8 cellular contexts compared by ENCODE assay signal in the genomic region with DNA sequence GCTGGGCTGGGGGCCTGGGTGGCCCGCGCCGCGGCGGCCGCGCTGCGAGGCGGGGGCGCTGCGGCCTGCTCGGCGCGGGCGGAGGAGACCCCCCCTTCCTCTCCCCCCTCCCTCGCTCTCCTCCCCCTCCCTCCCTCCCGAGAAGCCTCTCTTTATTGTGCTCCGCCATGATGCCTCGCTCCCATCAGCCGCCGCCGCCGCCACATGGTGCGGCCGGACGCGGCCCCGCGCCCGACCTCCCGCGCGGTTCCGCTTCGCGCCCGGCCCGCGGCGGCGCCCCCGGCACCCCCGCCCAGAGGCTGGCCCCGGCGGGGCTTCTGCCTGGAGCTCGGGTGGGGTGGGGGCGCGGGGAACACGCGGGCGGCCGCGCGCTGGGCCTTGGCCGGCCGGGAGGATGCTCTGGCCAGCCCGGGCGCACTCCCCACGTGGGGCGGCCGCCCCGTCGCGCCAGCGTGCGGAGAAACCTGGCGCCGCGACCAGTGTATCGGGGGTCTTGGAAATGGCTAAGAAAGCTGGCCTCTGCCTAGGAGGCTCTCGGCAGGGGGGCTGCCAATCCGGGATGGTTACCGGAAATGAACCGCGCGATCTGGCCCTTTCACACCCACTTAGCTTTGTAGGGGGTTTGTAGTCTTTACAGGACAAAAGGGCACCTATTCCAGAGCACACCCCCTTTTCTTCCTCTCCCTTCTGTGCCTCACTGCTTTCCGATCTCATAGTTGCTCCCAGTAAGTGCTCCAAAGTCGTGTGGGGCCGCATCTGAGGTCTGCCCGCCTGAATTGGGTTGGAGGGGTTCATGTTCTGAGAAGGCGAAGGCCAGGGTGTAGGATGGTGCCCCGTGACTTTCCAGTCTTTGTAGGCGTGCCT. TPM values are rescaled to one million over a fixed set of nuclear protein-coding genes. Genes with fewer than 3 reads are reported as not detected.
DNase-seq lines count a peak whose midpoint lies in the region; ATAC-seq and TF ChIP-seq lines count a peak whose summit lies in the region.

No MANE protein-coding gene starts in this region.

- H3K4me3 Mint-ChIP-seq in IgD-negative memory B cell = peak overlapping the region; percentile 89 to 100 (median 98)
- H3K4me3 Mint-ChIP-seq in chondrocyte (ENCODE audit: unreplicated experiment) = peak overlapping the region; percentile 95

- H3K27ac Mint-ChIP-seq in IgD-negative memory B cell (peak overlapping the region; percentile 88 to 95 (median 94)), chondrocyte (ENCODE audit: unreplicated experiment) (peak overlapping the region; percentile 93)

- TF ChIP-seq RAD21 in liver (IDR thresholded peaks at IDR 0.05) = no peak

- peaks cover 7 to 32% (median 24%) of the 10 kb centered on the region in 4 donors for H3K36me3 ChIP-seq in liver (ENCODE audit: control insufficient read depth in 4 of 4, insufficient read depth in 3 of 4, low read depth in 1 of 4, low read length in 3 of 4)

- H3K4me1 Mint-ChIP-seq in IgD-negative memory B cell = peaks cover 24 to 38% (median 31%) of the 10 kb centered on the region in 3 donors
- peaks cover 27% of the 10 kb centered on the region for H3K4me1 Mint-ChIP-seq in chondrocyte (ENCODE audit: low read depth)

- H3K27me3 Mint-ChIP-seq in IgD-negative memory B cell = no peaks in the 10 kb centered on the region
- H3K27me3 Mint-ChIP-seq in chondrocyte (ENCODE audit: low read depth) = no peaks in the 10 kb centered on the region

- peaks cover 0 to 2% (median 0%) of the 10 kb centered on the region in 3 donors for H3K9me3 Mint-ChIP-seq in IgD-negative memory B cell
- no peaks in the 10 kb centered on the region for H3K9me3 Mint-ChIP-seq in chondrocyte (ENCODE audit: low read depth)

- H3K4me3 ChIP-seq in GM12865 (ENCODE audit: low read depth, low read length) = peak overlapping the region; percentile 93
- peak overlapping the region; percentile 95 for H3K4me3 ChIP-seq in WI38 (ENCODE audit: low read depth, low read length)
- peak overlapping the region; percentile 66 to 99 (median 90) for H3K4me3 ChIP-seq in liver (ENCODE audit: low read depth in 1 of 3, low read length in 3 of 3)

- no peak for ATAC-seq in HG03108 (IDR thresholded peaks at IDR 0.05; ENCODE audit: unreplicated experiment)

- peaks cover 2% of the 10 kb centered on the region for H3K36me3 Mint-ChIP-seq in IgD-negative memory B cell
- peaks cover 21% of the 10 kb centered on the region for H3K36me3 Mint-ChIP-seq in chondrocyte (ENCODE audit: low read depth)

- no peaks in the 10 kb centered on the region for H3K27me3 ChIP-seq in liver (ENCODE audit: control insufficient read depth in 4 of 4, insufficient read depth in 4 of 4, low read length in 3 of 4)

- H3K4me1 ChIP-seq in liver (ENCODE audit: control insufficient read depth in 4 of 4, insufficient read depth in 4 of 4, low read length in 3 of 4) = peaks cover 0 to 35% (median 15%) of the 10 kb centered on the region in 4 donors

- H3K27ac ChIP-seq in liver (ENCODE audit: low read depth in 1 of 2, low read length in 2 of 2) = peak overlapping the region; percentile 41 to 55

- no peaks in the 10 kb centered on the region for H3K9me3 ChIP-seq in liver (ENCODE audit: control insufficient read depth in 4 of 4, low read length in 3 of 4)

- DNase-seq in GM12865 (ENCODE audit: low read depth) (peak; percentile 68), chondrocyte (ENCODE audit: low spot score) (peak; percentile 34), NCI-H128 (lab: John Stamatoyannopoulos, UW; ENCODE audit: unreplicated experiment) (no peak)
- DNase-seq in stimulated activated CD4-positive, alpha-beta T cell treated with anti-CD3 and anti-CD28 coated beads, Interleukin-4, amount 100 ng/mL, for 4 hours = peak; percentile 49 to 57

- peak overlapping the region; percentile 39 to 62 for H3K9ac ChIP-seq in liver (ENCODE audit: low read depth in 1 of 2, low read length in 2 of 2)

- no peak for TF ChIP-seq CTCF in GM12865 (IDR thresholded peaks at IDR 0.05; ENCODE audit: insufficient read depth, low read depth, low read length, missing control alignments)
- no peak for TF ChIP-seq CTCF in WI38 (IDR thresholded peaks at IDR 0.05; ENCODE audit: low read depth, low read length)
- TF ChIP-seq CTCF in chondrocyte (IDR thresholded peaks at IDR 0.05) = no peak
- TF ChIP-seq CTCF in liver (IDR thresholded peaks at IDR 0.05; ENCODE audit: low read depth, low read length, missing input control) = no peak

- 1% methylated on average over 83 of the region's 83 CpGs for WGBS in liver

TF ChIP-seq in liver, 16 proteins besides CTCF, POLR2A, EP300 and RAD21:
- TF ChIP-seq, protein P1, sequence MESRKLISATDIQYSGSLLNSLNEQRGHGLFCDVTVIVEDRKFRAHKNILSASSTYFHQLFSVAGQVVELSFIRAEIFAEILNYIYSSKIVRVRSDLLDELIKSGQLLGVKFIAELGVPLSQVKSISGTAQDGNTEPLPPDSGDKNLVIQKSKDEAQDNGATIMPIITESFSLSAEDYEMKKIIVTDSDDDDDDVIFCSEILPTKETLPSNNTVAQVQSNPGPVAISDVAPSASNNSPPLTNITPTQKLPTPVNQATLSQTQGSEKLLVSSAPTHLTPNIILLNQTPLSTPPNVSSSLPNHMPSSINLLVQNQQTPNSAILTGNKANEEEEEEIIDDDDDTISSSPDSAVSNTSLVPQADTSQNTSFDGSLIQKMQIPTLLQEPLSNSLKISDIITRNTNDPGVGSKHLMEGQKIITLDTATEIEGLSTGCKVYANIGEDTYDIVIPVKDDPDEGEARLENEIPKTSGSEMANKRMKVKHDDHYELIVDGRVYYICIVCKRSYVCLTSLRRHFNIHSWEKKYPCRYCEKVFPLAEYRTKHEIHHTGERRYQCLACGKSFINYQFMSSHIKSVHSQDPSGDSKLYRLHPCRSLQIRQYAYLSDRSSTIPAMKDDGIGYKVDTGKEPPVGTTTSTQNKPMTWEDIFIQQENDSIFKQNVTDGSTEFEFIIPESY (IDR thresholded peaks at IDR 0.05) = no peak
- no peak for TF ChIP-seq MAX (IDR thresholded peaks at IDR 0.05)
- no peak for TF ChIP-seq SP1 (IDR thresholded peaks at IDR 0.05)
- TF ChIP-seq, protein P2, sequence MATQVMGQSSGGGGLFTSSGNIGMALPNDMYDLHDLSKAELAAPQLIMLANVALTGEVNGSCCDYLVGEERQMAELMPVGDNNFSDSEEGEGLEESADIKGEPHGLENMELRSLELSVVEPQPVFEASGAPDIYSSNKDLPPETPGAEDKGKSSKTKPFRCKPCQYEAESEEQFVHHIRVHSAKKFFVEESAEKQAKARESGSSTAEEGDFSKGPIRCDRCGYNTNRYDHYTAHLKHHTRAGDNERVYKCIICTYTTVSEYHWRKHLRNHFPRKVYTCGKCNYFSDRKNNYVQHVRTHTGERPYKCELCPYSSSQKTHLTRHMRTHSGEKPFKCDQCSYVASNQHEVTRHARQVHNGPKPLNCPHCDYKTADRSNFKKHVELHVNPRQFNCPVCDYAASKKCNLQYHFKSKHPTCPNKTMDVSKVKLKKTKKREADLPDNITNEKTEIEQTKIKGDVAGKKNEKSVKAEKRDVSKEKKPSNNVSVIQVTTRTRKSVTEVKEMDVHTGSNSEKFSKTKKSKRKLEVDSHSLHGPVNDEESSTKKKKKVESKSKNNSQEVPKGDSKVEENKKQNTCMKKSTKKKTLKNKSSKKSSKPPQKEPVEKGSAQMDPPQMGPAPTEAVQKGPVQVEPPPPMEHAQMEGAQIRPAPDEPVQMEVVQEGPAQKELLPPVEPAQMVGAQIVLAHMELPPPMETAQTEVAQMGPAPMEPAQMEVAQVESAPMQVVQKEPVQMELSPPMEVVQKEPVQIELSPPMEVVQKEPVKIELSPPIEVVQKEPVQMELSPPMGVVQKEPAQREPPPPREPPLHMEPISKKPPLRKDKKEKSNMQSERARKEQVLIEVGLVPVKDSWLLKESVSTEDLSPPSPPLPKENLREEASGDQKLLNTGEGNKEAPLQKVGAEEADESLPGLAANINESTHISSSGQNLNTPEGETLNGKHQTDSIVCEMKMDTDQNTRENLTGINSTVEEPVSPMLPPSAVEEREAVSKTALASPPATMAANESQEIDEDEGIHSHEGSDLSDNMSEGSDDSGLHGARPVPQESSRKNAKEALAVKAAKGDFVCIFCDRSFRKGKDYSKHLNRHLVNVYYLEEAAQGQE (IDR thresholded peaks at IDR 0.05) = no peak
- TF ChIP-seq YY1 (IDR thresholded peaks at IDR 0.05) = no peak
- TF ChIP-seq NR2F2 (IDR thresholded peaks at IDR 0.05) = no peak
- TF ChIP-seq TAF1 (conservative IDR thresholded peaks at IDR 0.05) = no peak
- TF ChIP-seq HNF4G (IDR thresholded peaks at IDR 0.05) = no peak
TF ChIP-seq in liver: peak in this region for 0.

RNA-seq across cellular contexts. Expression of gene SET, which starts 1.0 kb away (rescaled TPM):
- polyA plus RNA-seq in IgD-negative memory B cell (257 TPM), liver (10 to 100 TPM; 58.2 to 58.8 TPM)
- total RNA-seq in chondrocyte (235 to 266 TPM (median 255 TPM) in 3 replicates), liver (10 to 100 TPM; 79.9 to 95.6 TPM)

RNA-seq across cellular contexts. Expression of gene PKN3, which starts 12.3 kb away (rescaled TPM):
- polyA plus RNA-seq in IgD-negative memory B cell (0.11 TPM), liver (1 to 10 TPM in 1 of 2 donors, under 1 TPM in 1; 0.61 to 1.1 TPM)
- total RNA-seq in chondrocyte (3.1 to 4.2 TPM (median 4.2 TPM) in 3 replicates), liver (1 to 10 TPM; 2.0 to 4.2 TPM)

RNA-seq across cellular contexts. Expression of gene DYNC2I2, which starts 33.4 kb away (rescaled TPM):
- polyA plus RNA-seq in IgD-negative memory B cell = 57.3 TPM
- 23.4 to 41.0 TPM (median 24.0 TPM) in 3 replicates for total RNA-seq in chondrocyte
- total RNA-seq in liver = 10 to 100 TPM; 10.9 to 58.0 TPM
- polyA plus RNA-seq in liver = 10 to 100 TPM; 18.5 to 20.7 TPM

RNA-seq across cellular contexts. Expression of gene ZDHHC12, which starts 33.9 kb away (rescaled TPM):
- polyA plus RNA-seq in IgD-negative memory B cell (55.3 TPM), liver (10 to 100 TPM; 30.9 to 48.2 TPM)
- total RNA-seq in chondrocyte (23.6 to 24.7 TPM (median 24.3 TPM) in 3 replicates), liver (10 to 100 TPM; 24.7 to 29.7 TPM)
